Comparison of ENCODE assay signal across 31 cellular contexts in the genomic region with DNA sequence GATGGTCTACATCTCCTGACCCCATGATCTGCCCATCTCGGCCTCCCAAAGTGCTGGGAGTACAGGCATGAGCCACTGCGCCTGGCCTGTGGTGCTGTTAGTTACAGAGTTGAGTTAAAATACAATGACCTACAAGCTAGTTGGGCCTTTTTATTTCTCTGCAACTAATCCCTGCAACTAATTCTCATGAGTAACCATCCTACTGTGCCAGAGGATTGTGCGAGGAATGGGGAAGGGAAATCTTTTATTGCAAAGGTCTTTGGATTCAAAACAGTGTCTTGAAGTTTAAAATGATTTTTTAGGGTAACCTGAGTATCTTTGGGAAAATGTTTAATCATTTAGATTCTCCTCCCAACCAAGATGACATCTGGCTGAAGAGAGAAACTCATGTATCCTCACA.
"Had no signal": no experiment of that assay in that cellular context is flagged by ENCODE, and none has a peak within 500 bp of the region (broad histone marks: within the 10 kb centered on the region; RNA-seq: fewer than 3 reads in every experiment).

No MANE protein-coding gene starts in this region.

- H3K27ac Mint-ChIP-seq: activated B cell treated with CpG ODN at 0.5 μM for 24 hours; activated CD8-positive, alpha-beta T cell treated with anti-CD3 and anti-CD28 coated beads for 36 hours; activated naive CD4-positive, alpha-beta T cell treated with anti-CD3 and anti-CD28 coated beads for 36 hours; activated naive CD4-positive, alpha-beta T cell treated with anti-CD3 and anti-CD28 coated beads, Interleukin-2, amount 50 U/mL, for 24 hours; activated naive CD8-positive, alpha-beta T cell treated with anti-CD3 and anti-CD28 coated beads for 36 hours; activated naive CD8-positive, alpha-beta T cell treated with anti-CD3 and anti-CD28 coated beads, Interleukin-2, amount 50 U/mL, for 24 hours; activated T-helper 1 cell treated with anti-CD3 and anti-CD28 coated beads, Interleukin-12 subunit alpha, Interleukin-12 subunit beta, Interleukin-2, Interleukin-4 antibody, amounts not matched to agents 30 ng/mL and 10 ng/mL and 1 ng/mL, durations not matched to agents 14 hours and 24 hours and 36 hours; activated T-helper 2 cell treated with anti-CD3 and anti-CD28 coated beads, Interferon-gamma antibody, Interleukin-2, Interleukin-4, amounts not matched to agents 10 μg/mL and 5 μg/mL and 100 μg/mL, durations not matched to agents 14 hours and 24 hours and 36 hours; brain; T-helper 17 cell; T-helper 2 cell treated with Interferon-gamma antibody and Interleukin-4, amounts not matched to agents 5 μg/mL and 100 μg/mL, for 36 hours had no signal

- H3K27me3 ChIP-seq: adrenal gland, ascending aorta, breast epithelium, cardiac muscle cell, colonic mucosa had no signal

- H3K9me3 ChIP-seq: adrenal gland, ascending aorta, breast epithelium, colonic mucosa had no signal

- H3K27ac ChIP-seq: adrenal gland, ascending aorta, breast epithelium, cardiac muscle cell, colonic mucosa, epithelial cell of prostate, WERI-Rb-1 had no signal

- H3K4me3 ChIP-seq: adrenal gland, ascending aorta, breast epithelium, cardiac muscle cell, colonic mucosa had no signal

- ATAC-seq: activated CD4-positive, CD25-positive, alpha-beta regulatory T cell treated with anti-CD3 and anti-CD28 coated beads, Interleukin-2, amount 50 U/mL, for 24 hours; activated CD8-positive, alpha-beta T cell treated with anti-CD3 and anti-CD28 coated beads for 36 hours; activated naive CD8-positive, alpha-beta T cell treated with anti-CD3 and anti-CD28 coated beads, Interleukin-2, amount 50 U/mL, for 24 hours; T-helper 17 cell had no signal

- H3K36me3 Mint-ChIP-seq: activated naive CD4-positive, alpha-beta T cell treated with anti-CD3 and anti-CD28 coated beads, Interleukin-2, amount 50 U/mL, for 24 hours; activated naive CD8-positive, alpha-beta T cell treated with anti-CD3 and anti-CD28 coated beads for 36 hours; brain had no signal

- H3K4me3 Mint-ChIP-seq: activated B cell treated with CpG ODN at 0.5 μM for 24 hours; activated CD8-positive, alpha-beta T cell treated with anti-CD3 and anti-CD28 coated beads for 36 hours; activated naive CD4-positive, alpha-beta T cell treated with anti-CD3 and anti-CD28 coated beads for 36 hours; activated naive CD4-positive, alpha-beta T cell treated with anti-CD3 and anti-CD28 coated beads, Interleukin-2, amount 50 U/mL, for 24 hours; activated naive CD8-positive, alpha-beta T cell treated with anti-CD3 and anti-CD28 coated beads for 36 hours; activated naive CD8-positive, alpha-beta T cell treated with anti-CD3 and anti-CD28 coated beads, Interleukin-2, amount 50 U/mL, for 24 hours; activated T-helper 1 cell treated with anti-CD3 and anti-CD28 coated beads, Interleukin-12 subunit alpha, Interleukin-12 subunit beta, Interleukin-2, Interleukin-4 antibody, amounts not matched to agents 30 ng/mL and 10 ng/mL and 1 ng/mL, durations not matched to agents 14 hours and 24 hours and 36 hours; brain; T-helper 17 cell; T-helper 2 cell treated with Interferon-gamma antibody and Interleukin-4, amounts not matched to agents 5 μg/mL and 100 μg/mL, for 36 hours had no signal

- H3K9me3 Mint-ChIP-seq: activated B cell treated with CpG ODN at 0.5 μM for 24 hours; activated CD8-positive, alpha-beta T cell treated with anti-CD3 and anti-CD28 coated beads for 36 hours; activated naive CD4-positive, alpha-beta T cell treated with anti-CD3 and anti-CD28 coated beads for 36 hours; activated naive CD4-positive, alpha-beta T cell treated with anti-CD3 and anti-CD28 coated beads, Interleukin-2, amount 50 U/mL, for 24 hours; activated naive CD8-positive, alpha-beta T cell treated with anti-CD3 and anti-CD28 coated beads for 36 hours; activated naive CD8-positive, alpha-beta T cell treated with anti-CD3 and anti-CD28 coated beads, Interleukin-2, amount 50 U/mL, for 24 hours; activated T-helper 1 cell treated with anti-CD3 and anti-CD28 coated beads, Interleukin-12 subunit alpha, Interleukin-12 subunit beta, Interleukin-2, Interleukin-4 antibody, amounts not matched to agents 30 ng/mL and 10 ng/mL and 1 ng/mL, durations not matched to agents 14 hours and 24 hours and 36 hours; activated T-helper 2 cell treated with anti-CD3 and anti-CD28 coated beads, Interferon-gamma antibody, Interleukin-2, Interleukin-4, amounts not matched to agents 10 μg/mL and 5 μg/mL and 100 μg/mL, durations not matched to agents 14 hours and 24 hours and 36 hours; brain; T-helper 2 cell treated with Interferon-gamma antibody and Interleukin-4, amounts not matched to agents 5 μg/mL and 100 μg/mL, for 36 hours had no signal

- H3K27me3 Mint-ChIP-seq: activated CD8-positive, alpha-beta T cell treated with anti-CD3 and anti-CD28 coated beads for 36 hours; activated naive CD4-positive, alpha-beta T cell treated with anti-CD3 and anti-CD28 coated beads, Interleukin-2, amount 50 U/mL, for 24 hours; activated naive CD8-positive, alpha-beta T cell treated with anti-CD3 and anti-CD28 coated beads, Interleukin-2, amount 50 U/mL, for 24 hours; brain had no signal

- H3K4me1 ChIP-seq: ascending aorta, breast epithelium, colonic mucosa had no signal

- DNase-seq: activated B cell treated with CpG ODN at 0.5 μM for 24 hours; activated CD4-positive, alpha-beta T cell treated with anti-CD3 and anti-CD28 coated beads for 48 hours; activated CD4-positive, alpha-beta T cell treated with anti-CD3 and anti-CD28 coated beads, Interleukin-2, amount 50 U/mL, for 1 hour; activated CD4-positive, alpha-beta T cell treated with anti-CD3 and anti-CD28 coated beads, Interleukin-2, amount 50 U/mL, for 48 hours; activated CD8-positive, alpha-beta memory T cell treated with anti-CD3 and anti-CD28 coated beads for 24 hours; activated CD8-positive, alpha-beta T cell treated with anti-CD3 and anti-CD28 coated beads for 36 hours; activated effector memory CD4-positive, alpha-beta T cell treated with anti-CD3 and anti-CD28 coated beads, Interleukin-2, amount 50 U/mL, for 16 hours; activated naive CD4-positive, alpha-beta T cell treated with anti-CD3 and anti-CD28 coated beads for 36 hours; activated naive CD8-positive, alpha-beta T cell treated with anti-CD3 and anti-CD28 coated beads for 36 hours; activated naive CD8-positive, alpha-beta T cell treated with anti-CD3 and anti-CD28 coated beads, Interleukin-2, amount 50 U/mL, for 24 hours; activated T-cell treated with anti-CD3 and anti-CD28 coated beads, Interleukin-2, amount 50 U/mL, for 1 hour; activated T-cell treated with anti-CD3 and anti-CD28 coated beads, Interleukin-2, amount 50 U/mL, for 48 hours; adrenal gland; central memory CD4-positive, alpha-beta T cell; cerebellar nuclear complex; colonic mucosa; effector CD8-positive, alpha-beta T cell; head of caudate nucleus; T-helper 1 cell; T-helper 17 cell; WERI-Rb-1 had no signal

- H3K36me3 ChIP-seq: adrenal gland, ascending aorta, breast epithelium, cardiac muscle cell, colonic mucosa, WERI-Rb-1 had no signal
